ENCODE assay signal across 18 cellular contexts in genomic region chr5:21145376-21145775, GRCh38.
DNase-seq lines count a peak whose midpoint lies in the region; TF ChIP-seq lines count a peak whose summit lies in the region.
"Had no signal": no experiment of that assay in that cellular context is flagged by ENCODE, and none has a peak within 500 bp of the region (broad histone marks: within the 10 kb centered on the region; RNA-seq: fewer than 3 reads in every experiment).

No MANE protein-coding gene starts in this region.

- DNase-seq in NCI-H82 (lab: John Stamatoyannopoulos, UW) (peak; percentile 0), NCI-H82 treated with DMSO at 0.1 percent for 48 hours (lab: John Stamatoyannopoulos, UW; ENCODE audit: unreplicated experiment) (no peak), M059J (ENCODE audit: low read depth) (peak; percentile 67), astrocyte of the hippocampus (ENCODE audit: low read depth, low spot score) (peak; percentile 11), retinal pigment epithelial cell (ENCODE audit: low read depth) (peak; percentile 11), NCI-H446 treated with DMSO at 0.1 percent for 48 hours (lab: John Stamatoyannopoulos, UW) (no peak), anterior cingulate cortex (lab: John Stamatoyannopoulos, UW) (no peak), esophagus squamous epithelium (lab: John Stamatoyannopoulos, UW) (no peak)
- DNase-seq: Caco-2; CD4-positive, CD25-positive, alpha-beta regulatory T cell; DMS79; IMR-90; NCI-H1092 treated with DMSO at 0.1 percent for 48 hours; NCI-H146; NCI-H2029 treated with DMSO at 0.1 percent for 48 hours; PC-9 had no signal

- H3K4me3 ChIP-seq in retinal pigment epithelial cell (ENCODE audit: low read length) (no peak overlapping the region), esophagus squamous epithelium (no peak overlapping the region)
- H3K4me3 ChIP-seq: HAP-1, PC-9, SJSA1 had no signal

- TF ChIP-seq CTCF in retinal pigment epithelial cell (conservative IDR thresholded peaks at IDR 0.05; ENCODE audit: low read depth, low read length), result no peak
- no peak for TF ChIP-seq CTCF in esophagus squamous epithelium (IDR thresholded peaks at IDR 0.05)

- H3K27me3 ChIP-seq in esophagus squamous epithelium, result no peaks in the 10 kb centered on the region
- H3K27me3 ChIP-seq: SJSA1 had no signal

- 71 to 80% methylated on average over 3 of the region's 3 CpGs for WGBS in esophagus squamous epithelium, 2 donors

- TF ChIP-seq POLR2A in esophagus squamous epithelium (IDR thresholded peaks at IDR 0.05), result no peak

- H3K27ac ChIP-seq in esophagus squamous epithelium, result no peak overlapping the region
- H3K27ac ChIP-seq: PC-9, SJSA1 had no signal

- intact Hi-C loops in esophagus squamous epithelium (cut with DNase I), result no loop called here

- H3K4me1 ChIP-seq in esophagus squamous epithelium, result no peaks in the 10 kb centered on the region
- H3K4me1 ChIP-seq: Caco-2, HAP-1, SJSA1 had no signal

- no peaks in the 10 kb centered on the region for H3K36me3 ChIP-seq in esophagus squamous epithelium
- H3K36me3 ChIP-seq: HAP-1, SJSA1 had no signal

- no peaks in the 10 kb centered on the region for H3K9me3 ChIP-seq in esophagus squamous epithelium
- H3K9me3 ChIP-seq: Caco-2, HAP-1, SJSA1 had no signal

Comparison
In these comparisons a context has a peak if more than half of its experiments do, and no peak if none do; other contexts are left out.
1. DNase-seq: peak in NCI-H82 (single experiment), M059J (single experiment), astrocyte of the hippocampus (single experiment) and retinal pigment epithelial cell (single experiment); none in NCI-H82 treated with DMSO at 0.1 percent for 48 hours (single experiment), NCI-H446 treated with DMSO at 0.1 percent for 48 hours (single experiment), anterior cingulate cortex (0 of 58) and esophagus squamous epithelium (single experiment).